8 cellular contexts compared by ENCODE assay signal in genomic region chr16:2340564-2341455, GRCh38. TPM values are rescaled to one million over a fixed set of nuclear protein-coding genes. Genes with fewer than 3 reads are reported as not detected.
DNase-seq lines count a peak whose midpoint lies in the region; ATAC-seq and TF ChIP-seq lines count a peak whose summit lies in the region.

Gene ABCA3, minus strand, starts transcription at chr16:2340728. Its CDS starts 14,262 bp downstream, at chr16:2326466.

- peaks cover 4 to 18% (median 14%) of the 10 kb centered on the region in 7 donors for H3K9me3 Mint-ChIP-seq in CD14-positive monocyte

- H3K4me1 ChIP-seq in liver (ENCODE audit: control insufficient read depth in 4 of 4, insufficient read depth in 4 of 4, low read length in 3 of 4) = peaks cover 6 to 16% (median 14%) of the 10 kb centered on the region in 4 donors

- no peak within 1 kb of the TSS for H3K27ac ChIP-seq in liver (ENCODE audit: low read depth in 1 of 2, low read length in 2 of 2)

- H3K36me3 Mint-ChIP-seq in CD14-positive monocyte = peaks cover 3 to 8% of the 10 kb centered on the region in 2 donors

- intact Hi-C loops in CD14-positive monocyte (cut with micrococcal nuclease) = loop anchor here (5.0 kb wide), 3 partner anchors 86 to 161 kb away; partner anchors contain the start of gene CCNF (in 1 of the 2)

- peak; percentile 81 for ATAC-seq in GM19351 (IDR thresholded peaks at IDR 0.05; ENCODE audit: unreplicated experiment)
- peak; percentile 82 for ATAC-seq in HG03520 (IDR thresholded peaks at IDR 0.05; ENCODE audit: unreplicated experiment)

- peak within 1 kb of the TSS in 2 of 7 donors; percentile 2 to 60 for H3K27ac Mint-ChIP-seq in CD14-positive monocyte

- H3K36me3 ChIP-seq in liver (ENCODE audit: control insufficient read depth in 4 of 4, insufficient read depth in 3 of 4, low read depth in 1 of 4, low read length in 3 of 4) = no peaks in the 10 kb centered on the region

- DNase-seq in CD14-positive monocyte (ENCODE audit: low spot score) = peak; percentile 91
- peak; percentile 62 for DNase-seq in NCI-H526 treated with DMSO at 0.1 percent for 48 hours (lab: John Stamatoyannopoulos, UW)
- DNase-seq in activated CD4-positive, alpha-beta T cell treated with anti-CD3 and anti-CD28 coated beads, Interleukin-2, amount 50 U/mL, for 24 hours (ENCODE audit: low read depth in 1 of 2, low spot score in 1 of 2) = peak; percentile 93 to 97
- DNase-seq in dermis microvascular lymphatic vessel endothelial cell (ENCODE audit: low read depth in 2 of 2) = peak; percentile 84 to 91
- DNase-seq in stimulated activated CD4-positive, alpha-beta T cell treated with anti-CD3 and anti-CD28 coated beads, Interleukin-4, amount 100 ng/mL, for 24 hours = peak; percentile 93

- TF ChIP-seq CTCF in CD14-positive monocyte (IDR thresholded peaks at IDR 0.05) (peak; percentile 100), liver (IDR thresholded peaks at IDR 0.05; ENCODE audit: low read depth, low read length, missing input control) (peak; percentile 100)

- H3K4me3 Mint-ChIP-seq in CD14-positive monocyte = peak within 1 kb of the TSS; percentile 73 to 93

- H3K9ac ChIP-seq in liver (ENCODE audit: low read depth in 1 of 2, low read length in 2 of 2) = peak within 1 kb of the TSS in 1 of 2 donors; percentile 37

- H3K27me3 Mint-ChIP-seq in CD14-positive monocyte (ENCODE audit: low read depth in 3 of 3) = peaks cover 43 to 66% (median 47%) of the 10 kb centered on the region in 3 donors

- peak; percentile 76 to 89 for TF ChIP-seq RAD21 in liver (IDR thresholded peaks at IDR 0.05)

- WGBS in liver = 15% methylated on average over 110 of the region's 110 CpGs

- H3K4me1 Mint-ChIP-seq in CD14-positive monocyte = peaks cover 12% of the 10 kb centered on the region

- H3K27me3 ChIP-seq in liver (ENCODE audit: control insufficient read depth in 4 of 4, insufficient read depth in 4 of 4, low read length in 3 of 4) = peaks cover 0 to 4% (median 0%) of the 10 kb centered on the region in 4 donors

- H3K4me3 ChIP-seq in liver (ENCODE audit: low read depth in 1 of 3, low read length in 3 of 3) = peak within 1 kb of the TSS; percentile 20 to 77 (median 41)

- H3K9me3 ChIP-seq in liver (ENCODE audit: control insufficient read depth in 4 of 4, low read length in 3 of 4) = no peaks in the 10 kb centered on the region

TF ChIP-seq in liver, 16 proteins besides CTCF, POLR2A, EP300 and RAD21:
- TF ChIP-seq MAX (IDR thresholded peaks at IDR 0.05) = peak; percentile 94
- TF ChIP-seq JUND (IDR thresholded peaks at IDR 0.05) = no peak
- no peak for TF ChIP-seq EGR1 (IDR thresholded peaks at IDR 0.05; ENCODE audit: low read depth in 2 of 2)
- TF ChIP-seq SP1 (IDR thresholded peaks at IDR 0.05) = peak; percentile 17
- peak; percentile 18 for TF ChIP-seq FOXA1 (IDR thresholded peaks at IDR 0.05)
- no peak for TF ChIP-seq HNF4A (conservative IDR thresholded peaks at IDR 0.05)
- TF ChIP-seq HNF4G (IDR thresholded peaks at IDR 0.05) = no peak
- TF ChIP-seq ZBTB33 (IDR thresholded peaks at IDR 0.05) = no peak

RNA-seq across cellular contexts. Expression of gene ABCA3, which starts in this region (rescaled TPM):
- polyA plus RNA-seq in CD14-positive monocyte (under 1 TPM; 0.06 to 0.68 TPM), liver (1 to 10 TPM in 1 of 2 donors, under 1 TPM in 1; 0.51 to 1.0 TPM)
- total RNA-seq in dermis microvascular lymphatic vessel endothelial cell (21.4 and 30.3 TPM in 2 replicates), liver (1 to 10 TPM in 1 of 2 donors, under 1 TPM in 1; 0.47 to 1.1 TPM)

Comparison
In these comparisons a context has a peak if more than half of its experiments do, and no peak if none do; other contexts are left out.
1. RNA of gene ABCA3 (total RNA-seq): 21.4 to 30.3 TPM in dermis microvascular lymphatic vessel endothelial cell; 0.47 to 1.1 TPM in liver; every median in the first group is over 10 times any median in the second.
2. Peak in DNase-seq in CD14-positive monocyte; RNA of the gene not detected or under 1 TPM.
3. Peak in every context shown above with its lines, with median percentiles within 50 percentile points of each other: DNase-seq.